In the genomic region with DNA sequence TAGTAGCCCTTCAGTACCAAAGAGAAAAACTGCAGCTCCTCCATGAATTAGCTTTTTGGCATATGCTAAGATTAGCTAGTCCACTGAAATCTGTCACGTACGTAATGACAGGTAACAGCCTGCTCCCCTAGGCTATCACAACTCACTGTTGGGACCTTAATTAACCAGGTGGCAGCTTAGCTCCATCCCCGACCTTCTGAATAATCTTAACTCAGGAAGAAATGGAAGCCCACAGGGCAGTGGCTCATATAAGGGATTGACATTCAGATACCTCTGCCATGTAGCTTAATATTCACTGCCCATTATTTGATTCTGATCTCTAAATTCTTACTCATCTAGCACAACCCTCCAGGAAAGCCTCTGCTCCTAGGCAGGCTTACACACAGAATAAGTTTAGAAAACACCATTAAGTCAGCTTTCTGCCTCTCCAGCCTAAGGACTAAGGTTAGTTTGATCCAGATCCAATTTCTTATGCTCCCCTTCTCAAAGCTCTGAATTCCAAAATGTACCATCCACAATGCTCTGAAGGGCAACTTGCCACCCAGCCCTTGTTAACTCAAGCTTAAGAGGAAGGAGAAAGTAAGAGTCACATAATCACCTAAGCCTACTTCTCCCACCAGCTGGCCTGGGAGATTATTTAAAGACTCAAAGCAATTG, we compare ENCODE assay signal across 8 cellular contexts. TPM values are rescaled to one million over a fixed set of nuclear protein-coding genes. Genes with fewer than 3 reads are reported as not detected.
DNase-seq lines count a peak whose midpoint lies in the region; ATAC-seq and TF ChIP-seq lines count a peak whose summit lies in the region.

No MANE protein-coding gene starts in this region.

- intact Hi-C loops in CD8-positive, alpha-beta T cell (cut with DNase I, micrococcal nuclease), result loop anchor here (5.0 to 10.0 kb wide), 3 partner anchors 205 to 402 kb away; partner anchors contain the start of gene UBASH3B (in 1 of the 2)

- no peak overlapping the region for H3K4me3 ChIP-seq in CD8-positive, alpha-beta T cell (ENCODE audit: low read depth, low read length)
- peak overlapping the region; percentile 17 for H3K4me3 ChIP-seq in HFF-Myc (replicated peaks; ENCODE audit: low read depth, low read length)

- H3K27ac ChIP-seq in CD8-positive, alpha-beta T cell (ENCODE audit: low read depth, low read length), result no peak overlapping the region

- H3K9me3 Mint-ChIP-seq in CD8-positive, alpha-beta T cell, result no peaks in the 10 kb centered on the region
- no peaks in the 10 kb centered on the region for H3K9me3 Mint-ChIP-seq in activated T-cell treated with anti-CD3 and anti-CD28 coated beads, Interleukin-2, amount 50 U/mL, for 72 hours
- H3K9me3 Mint-ChIP-seq in mesothelial cell of epicardium, result no peaks in the 10 kb centered on the region

- CTCF ChIA-PET in CD8-positive, alpha-beta T cell (lab: Charles Lee), result interaction anchor here (0.7 to 10.5 kb wide), 16 partner anchors 10 to 365 kb away, joined by 3 to 123 read pairs (median 7); no protein-coding TSS in a partner anchor

- H3K4me3 Mint-ChIP-seq in CD8-positive, alpha-beta T cell, result peak overlapping the region; percentile 97
- H3K4me3 Mint-ChIP-seq in activated T-cell treated with anti-CD3 and anti-CD28 coated beads, Interleukin-2, amount 50 U/mL, for 72 hours, result peak overlapping the region; percentile 99
- no peak overlapping the region for H3K4me3 Mint-ChIP-seq in mesothelial cell of epicardium

- H3K36me3 Mint-ChIP-seq in CD8-positive, alpha-beta T cell, result peaks cover 89% of the 10 kb centered on the region
- peaks cover 39 to 59% of the 10 kb centered on the region in 2 donors for H3K36me3 Mint-ChIP-seq in activated T-cell treated with anti-CD3 and anti-CD28 coated beads, Interleukin-2, amount 50 U/mL, for 72 hours (ENCODE audit: insufficient read depth in 2 of 2)
- peaks cover 45% of the 10 kb centered on the region for H3K36me3 Mint-ChIP-seq in mesothelial cell of epicardium

- peaks cover 72% of the 10 kb centered on the region for H3K36me3 ChIP-seq in CD8-positive, alpha-beta T cell (ENCODE audit: insufficient read depth, low read length)

- H3K4me1 ChIP-seq in CD8-positive, alpha-beta T cell (ENCODE audit: insufficient read depth, low read length), result peaks cover 56% of the 10 kb centered on the region

- no peak for DNase-seq in CD8-positive, alpha-beta T cell
- DNase-seq in HFF-Myc (ENCODE audit: extremely low read depth, low read depth) (no peak), mesothelial cell of epicardium (ENCODE audit: low spot score in 2 of 2, unreplicated experiment in 2 of 2) (no peak), NCI-H2107 treated with DMSO at 0.1 percent for 48 hours (lab: John Stamatoyannopoulos, UW; ENCODE audit: unreplicated experiment) (no peak), DMS114 treated with DMSO at 0.1 percent for 48 hours (lab: John Stamatoyannopoulos, UW; ENCODE audit: unreplicated experiment) (no peak), HT-29 (ENCODE audit: low spot score) (no peak)
- DNase-seq in activated T-cell treated with anti-CD3 and anti-CD28 coated beads, Interleukin-2, amount 50 U/mL, for 72 hours, result no peak
- no peak for DNase-seq in stimulated activated CD4-positive, alpha-beta T cell treated with anti-CD3 and anti-CD28 coated beads, Interleukin-4, amount 100 ng/mL, for 24 hours

- POLR2A ChIA-PET in CD8-positive, alpha-beta T cell (lab: Charles Lee), result interaction anchor here (0.7 to 9.0 kb wide), 9 partner anchors 9 to 1690 kb away, joined by 3 to 85 read pairs (median 4); no protein-coding TSS in a partner anchor

- ATAC-seq in CD8-positive, alpha-beta T cell, result no peak
- peak in 1 of 2 donors; percentile 3 for ATAC-seq in activated T-cell treated with anti-CD3 and anti-CD28 coated beads, Interleukin-2, amount 50 U/mL, for 72 hours (replicated peaks in 1 of 2)

- H3K27me3 Mint-ChIP-seq in CD8-positive, alpha-beta T cell (ENCODE audit: low read depth), result no peaks in the 10 kb centered on the region
- H3K27me3 Mint-ChIP-seq in activated T-cell treated with anti-CD3 and anti-CD28 coated beads, Interleukin-2, amount 50 U/mL, for 72 hours (ENCODE audit: low read depth), result no peaks in the 10 kb centered on the region
- H3K27me3 Mint-ChIP-seq in mesothelial cell of epicardium (ENCODE audit: low read depth), result no peaks in the 10 kb centered on the region

- peak overlapping the region; percentile 97 for H3K27ac Mint-ChIP-seq in CD8-positive, alpha-beta T cell
- peak overlapping the region; percentile 94 for H3K27ac Mint-ChIP-seq in activated T-cell treated with anti-CD3 and anti-CD28 coated beads, Interleukin-2, amount 50 U/mL, for 72 hours
- peak overlapping the region; percentile 69 for H3K27ac Mint-ChIP-seq in mesothelial cell of epicardium

- no peaks in the 10 kb centered on the region for H3K27me3 ChIP-seq in CD8-positive, alpha-beta T cell (ENCODE audit: insufficient read depth, low read length)

- H3K4me1 Mint-ChIP-seq in CD8-positive, alpha-beta T cell (ENCODE audit: low read depth), result peaks cover 74% of the 10 kb centered on the region
- peaks cover 72% of the 10 kb centered on the region for H3K4me1 Mint-ChIP-seq in activated T-cell treated with anti-CD3 and anti-CD28 coated beads, Interleukin-2, amount 50 U/mL, for 72 hours (ENCODE audit: low read depth)
- peaks cover 41% of the 10 kb centered on the region for H3K4me1 Mint-ChIP-seq in mesothelial cell of epicardium

- H3K9me3 ChIP-seq in CD8-positive, alpha-beta T cell (ENCODE audit: low read length), result no peaks in the 10 kb centered on the region

- no peak for TF ChIP-seq CTCF in CD8-positive, alpha-beta T cell (IDR thresholded peaks at IDR 0.05)
- TF ChIP-seq CTCF in HFF-Myc (IDR thresholded peaks at IDR 0.05; ENCODE audit: low read depth, low read length, missing control alignments), result no peak
- no peak for TF ChIP-seq CTCF in mesothelial cell of epicardium (IDR thresholded peaks at IDR 0.05; ENCODE audit: unreplicated experiment)

RNA-seq across cellular contexts. Expression of gene HSPA8, which starts 5.0 kb away (rescaled TPM):
- 100 to 1,000 TPM; 748 to 798 TPM for total RNA-seq in CD8-positive, alpha-beta T cell
- 1,000 to 10,000 TPM; 1,108 to 1,228 TPM for total RNA-seq in activated T-cell treated with anti-CD3 and anti-CD28 coated beads, Interleukin-2, amount 50 U/mL, for 72 hours
- total RNA-seq in mesothelial cell of epicardium, result 714 to 741 TPM (median 735 TPM) in 3 replicates
- total RNA-seq in HT-29 (2014; rRNA removed; shearing (Covaris generic)), result 2,030 and 2,090 TPM in 2 replicates
